10 cellular contexts compared by ENCODE assay signal in genomic region chr12:63150255-63151060, GRCh38. TPM values are rescaled to one million over a fixed set of nuclear protein-coding genes. Genes with fewer than 3 reads are reported as not detected.
A peak's percentile ranks its signal among the peaks of the same experiment; 100 is the strongest.
DNase-seq lines count a peak whose midpoint lies in the region; ATAC-seq and TF ChIP-seq lines count a peak whose summit lies in the region.
"Had no signal": no experiment of that assay in that cellular context is flagged by ENCODE, and none has a peak within 500 bp of the region (broad histone marks: within the 10 kb centered on the region; RNA-seq: fewer than 3 reads in every experiment).

No MANE protein-coding gene starts in this region.

- H3K79me2 ChIP-seq in GM23248 (ENCODE audit: insufficient read depth) = no peaks in the 10 kb centered on the region

- H4K20me1 ChIP-seq in GM23248 (ENCODE audit: insufficient read depth) = no peaks in the 10 kb centered on the region

- H3K36me3 ChIP-seq in GM23248 (ENCODE audit: low read depth) = no peaks in the 10 kb centered on the region
- H3K36me3 ChIP-seq in sigmoid colon = no peaks in the 10 kb centered on the region

- no peaks in the 10 kb centered on the region for H3K9me2 ChIP-seq in GM23248 (ENCODE audit: insufficient read depth)

- H3K27ac Mint-ChIP-seq in activated T-cell treated with anti-CD3 and anti-CD28 coated beads, Interleukin-2, amount 50 U/mL, for 72 hours = no peak overlapping the region
- H3K27ac Mint-ChIP-seq: activated B cell treated with CpG ODN at 0.5 μM for 24 hours had no signal

- peak overlapping the region; percentile 25 for H3K4me2 ChIP-seq in GM23248 (ENCODE audit: unreplicated experiment)

- H3K27me3 ChIP-seq in GM23248 (replicated peaks; ENCODE audit: insufficient read depth) = peaks cover 50% of the 10 kb centered on the region
- H3K27me3 ChIP-seq in sigmoid colon = peaks cover 20 to 78% (median 29%) of the 10 kb centered on the region in 3 donors

- peak; percentile 11 for DNase-seq in GM23248
- DNase-seq in activated T-cell treated with anti-CD3 and anti-CD28 coated beads, Interleukin-2, amount 50 U/mL, for 72 hours = peak in 1 of 2 donors; percentile 0
- DNase-seq in iPS DF 19.7 (ENCODE audit: low read depth, low spot score) = peak; percentile 20
- no peak for DNase-seq in sigmoid colon
- no peak for DNase-seq in pons (ENCODE audit: low spot score)
- DNase-seq in activated CD4-positive, CD25-positive, alpha-beta regulatory T cell treated with anti-CD3 and anti-CD28 coated beads, Interleukin-2, amount 50 U/mL, for 72 hours = no peak
- DNase-seq: activated B cell treated with CpG ODN at 0.5 μM for 24 hours had no signal

- no peak overlapping the region for H3K9ac ChIP-seq in GM23248

- peaks cover 4 to 5% of the 10 kb centered on the region in 2 donors for H3K36me3 Mint-ChIP-seq in activated T-cell treated with anti-CD3 and anti-CD28 coated beads, Interleukin-2, amount 50 U/mL, for 72 hours (ENCODE audit: insufficient read depth in 2 of 2)

- TF ChIP-seq POLR2A in sigmoid colon (IDR thresholded peaks at IDR 0.05) = no peak

- no peak for TF ChIP-seq EP300 in sigmoid colon (IDR thresholded peaks at IDR 0.05)

- no peaks in the 10 kb centered on the region for H3K4me1 ChIP-seq in GM23248 (ENCODE audit: insufficient read depth)
- peaks cover 0 to 28% (median 22%) of the 10 kb centered on the region in 4 donors for H3K4me1 ChIP-seq in sigmoid colon

- H3K4me3 ChIP-seq in GM23248 (peak overlapping the region; percentile 40; the same call in 1 of the 2 replicates), sigmoid colon (peak overlapping the region; percentile 19 to 41 (median 36))

- TF ChIP-seq CTCF in sigmoid colon (IDR thresholded peaks at IDR 0.05) = no peak

- H3K27ac ChIP-seq in GM23248 (no peak overlapping the region), sigmoid colon (peak overlapping the region in 2 of 4 donors; percentile 39 to 49)

- H3K4me1 Mint-ChIP-seq in activated T-cell treated with anti-CD3 and anti-CD28 coated beads, Interleukin-2, amount 50 U/mL, for 72 hours (ENCODE audit: low read depth) = peaks cover 28% of the 10 kb centered on the region

- H2AFZ ChIP-seq in GM23248 = peak overlapping the region; percentile 35; the same call in 1 of the 2 replicates

- H3K9me3 ChIP-seq in GM23248 (ENCODE audit: low read depth) = no peaks in the 10 kb centered on the region
- H3K9me3 ChIP-seq in sigmoid colon = no peaks in the 10 kb centered on the region

- H3K4me3 Mint-ChIP-seq in activated T-cell treated with anti-CD3 and anti-CD28 coated beads, Interleukin-2, amount 50 U/mL, for 72 hours = peak overlapping the region; percentile 73 to 78
- H3K4me3 Mint-ChIP-seq: activated B cell treated with CpG ODN at 0.5 μM for 24 hours had no signal

- peak; percentile 29 to 32 for ATAC-seq in activated T-cell treated with anti-CD3 and anti-CD28 coated beads, Interleukin-2, amount 50 U/mL, for 72 hours (replicated peaks in 1 of 2)
- ATAC-seq in GM18867 (IDR thresholded peaks at IDR 0.05; ENCODE audit: unreplicated experiment) (no peak), HG03432 (IDR thresholded peaks at IDR 0.05; ENCODE audit: unreplicated experiment) (no peak)

- no peaks in the 10 kb centered on the region for H3F3A ChIP-seq in GM23248 (ENCODE audit: insufficient read depth)

- H3K27me3 Mint-ChIP-seq in activated T-cell treated with anti-CD3 and anti-CD28 coated beads, Interleukin-2, amount 50 U/mL, for 72 hours (ENCODE audit: low read depth) = peaks cover 55% of the 10 kb centered on the region

- intact Hi-C loops in sigmoid colon (cut with DNase I) = no loop called here

- 5 to 7% methylated on average over 72 to 78 of the region's 81 CpGs for WGBS in GM23248 (ENCODE audit: low coverage in 1 of 2, low lambda C conversion rate in 2 of 2, missing lambda C conversion rate in 2 of 2), 2 experiments
- WGBS in sigmoid colon, 2 donors = 3 to 6% methylated on average over 81 of the region's 81 CpGs

- in situ Hi-C loops in GM23248 (cut with MboI) = no loop called here

- no peaks in the 10 kb centered on the region for H3K9me3 Mint-ChIP-seq in activated T-cell treated with anti-CD3 and anti-CD28 coated beads, Interleukin-2, amount 50 U/mL, for 72 hours
- H3K9me3 Mint-ChIP-seq: activated B cell treated with CpG ODN at 0.5 μM for 24 hours had no signal

RNA-seq across cellular contexts. Expression of gene AVPR1A, which starts 0.5 kb away (rescaled TPM):
- not detected in 2 replicates for total RNA-seq in GM23248 (2014; rRNA removed; shearing (Covaris generic))
- polyA plus RNA-seq in GM23248 (2016; fragmentation: Nextera tagmentation; extraction: Ambion mirVana) (not detected in 2 replicates), sigmoid colon (1 to 10 TPM in 1 of 3 donors, under 1 TPM in 1, not detected in 1; 0.23 to 1.0 TPM)
- total RNA-seq in activated T-cell treated with anti-CD3 and anti-CD28 coated beads, Interleukin-2, amount 50 U/mL, for 72 hours = not detected
- 1 to 10 TPM; 2.9 to 6.6 (median 3.6) TPM for total RNA-seq in sigmoid colon
- total RNA-seq: activated B cell treated with CpG ODN at 0.5 μM for 24 hours, lung microvascular endothelial cell had no signal

Comparison
In these comparisons a context has a peak if more than half of its experiments do, and no peak if none do; other contexts are left out.
1. DNase-seq: peak in GM23248 (single experiment) and iPS DF 19.7 (single experiment); none in sigmoid colon (single experiment), pons (single experiment) and activated CD4-positive, CD25-positive, alpha-beta regulatory T cell treated with anti-CD3 and anti-CD28 coated beads, Interleukin-2, amount 50 U/mL, for 72 hours (single experiment).
2. ATAC-seq: peak in activated T-cell treated with anti-CD3 and anti-CD28 coated beads, Interleukin-2, amount 50 U/mL, for 72 hours (2 of 2); none in GM18867 (single experiment) and HG03432 (single experiment).